Comparison of ENCODE assay signal across 18 cellular contexts in the genomic region with DNA sequence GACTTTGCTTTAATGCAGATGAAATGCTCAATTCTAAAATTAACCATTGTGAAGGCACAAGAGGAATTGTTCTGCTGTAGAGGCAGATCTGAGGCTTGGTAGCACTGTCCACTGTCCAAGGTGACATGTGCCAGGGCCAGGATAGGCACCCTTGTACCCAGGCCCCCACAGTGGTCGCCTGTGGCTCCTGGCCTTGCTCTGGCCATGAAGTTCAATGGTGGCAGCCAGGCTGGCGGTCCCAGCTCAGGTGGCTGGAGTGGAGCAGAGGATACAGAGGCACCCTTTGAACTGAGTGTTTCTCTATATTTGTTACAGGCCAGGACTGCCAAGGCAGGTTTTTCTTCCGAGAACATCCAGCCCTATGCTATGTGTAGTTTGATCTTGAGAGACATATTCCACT.
DNase-seq lines count a peak whose midpoint lies in the region; ATAC-seq and TF ChIP-seq lines count a peak whose summit lies in the region.
"Had no signal": no experiment of that assay in that cellular context is flagged by ENCODE, and none has a peak within 500 bp of the region (broad histone marks: within the 10 kb centered on the region; RNA-seq: fewer than 3 reads in every experiment).

No MANE protein-coding gene starts in this region.

- H3K23ac ChIP-seq in neuronal stem cell (ENCODE audit: low read depth, low read length, poor library complexity) (no peak overlapping the region), trophoblast cell (ENCODE audit: low read length) (no peak overlapping the region)

- H3K36me3 Mint-ChIP-seq in Calu3 (ENCODE audit: insufficient read depth, unreplicated experiment) (peaks cover 23% of the 10 kb centered on the region), chondrocyte (ENCODE audit: low read depth) (no peaks in the 10 kb centered on the region)
- H3K36me3 Mint-ChIP-seq: CD8-positive, alpha-beta T cell had no signal

- H2BK15ac ChIP-seq in neuronal stem cell (ENCODE audit: low read length) = no peak overlapping the region

- WGBS in neuronal stem cell (ENCODE audit: extremely low coverage in 2 of 2, insufficient read length in 2 of 2, insufficient replicate concordance in 1 of 2), 2 donors = no CpG with 5 or more reads among the region's 3 CpGs
- WGBS in trophoblast cell (ENCODE audit: extremely low coverage, insufficient coverage, insufficient read length) = no CpG with 5 or more reads among the region's 3 CpGs
- WGBS in right cardiac atrium = 94% methylated on average over 3 of the region's 3 CpGs

- H4K8ac ChIP-seq in neuronal stem cell (ENCODE audit: low read depth, low read length) (no peak overlapping the region), trophoblast cell (ENCODE audit: low read depth, low read length) (no peak overlapping the region)

- H2BK5ac ChIP-seq in neuronal stem cell (ENCODE audit: low read length) = no peak overlapping the region
- no peak overlapping the region for H2BK5ac ChIP-seq in trophoblast cell (ENCODE audit: low read depth, low read length, poor library complexity)

- H3K9ac ChIP-seq in neuronal stem cell (ENCODE audit: low read depth, low read length, poor library complexity) = no peak overlapping the region
- H3K9ac ChIP-seq in trophoblast cell (ENCODE audit: low read length) = no peak overlapping the region
- H3K9ac ChIP-seq: BLaER1 had no signal

- peak overlapping the region; percentile 95 for H3K27ac Mint-ChIP-seq in Calu3 (ENCODE audit: unreplicated experiment)
- no peak overlapping the region for H3K27ac Mint-ChIP-seq in chondrocyte (ENCODE audit: unreplicated experiment)
- H3K27ac Mint-ChIP-seq: CD8-positive, alpha-beta T cell; GM23338; HFFc6 had no signal

- H4K91ac ChIP-seq in neuronal stem cell (ENCODE audit: low read depth, low read length, poor library complexity) (no peak overlapping the region), trophoblast cell (ENCODE audit: low read depth, low read length) (no peak overlapping the region)

- H3K27ac ChIP-seq in RWPE2 (ENCODE audit: poor library complexity, severe bottlenecking) (peak overlapping the region; percentile 71), neuronal stem cell (replicated peaks; ENCODE audit: low read length) (no peak overlapping the region), trophoblast cell (ENCODE audit: low read depth, low read length) (no peak overlapping the region), right cardiac atrium (ENCODE audit: low read length) (no peak overlapping the region)
- H3K27ac ChIP-seq: 22Rv1, A549, BLaER1, HL-60 had no signal

- peak overlapping the region; percentile 39 for H3K18ac ChIP-seq in neuronal stem cell (ENCODE audit: low read length)
- no peak overlapping the region for H3K18ac ChIP-seq in trophoblast cell (ENCODE audit: low read length)

- no peak for ATAC-seq in RWPE2 (ENCODE audit: low read depth)
- ATAC-seq in right cardiac atrium = no peak
- ATAC-seq: CD8-positive, alpha-beta T cell; GM23338; HCT116 had no signal

- H3K79me1 ChIP-seq in neuronal stem cell (ENCODE audit: low read depth, low read length) (no peaks in the 10 kb centered on the region), trophoblast cell (ENCODE audit: low read length) (no peaks in the 10 kb centered on the region)

- no peak overlapping the region for H2AK5ac ChIP-seq in neuronal stem cell (ENCODE audit: low read depth, low read length)
- no peak overlapping the region for H2AK5ac ChIP-seq in trophoblast cell (ENCODE audit: low read length)

- DNase-seq in DMS53 (lab: John Stamatoyannopoulos, UW) (peak; percentile 23), DMS53 treated with DMSO at 0.1 percent for 48 hours (lab: John Stamatoyannopoulos, UW; ENCODE audit: unreplicated experiment) (no peak), Calu3 (no peak), RWPE2 (ENCODE audit: low spot score) (no peak), neuronal stem cell (ENCODE audit: low spot score) (no peak), trophoblast cell (no peak), chondrocyte (ENCODE audit: low spot score) (no peak), right cardiac atrium (no peak)
- DNase-seq: CD8-positive, alpha-beta T cell; DMS79 treated with DMSO at 0.1 percent for 48 hours; GF-D8; HFFc6 had no signal

- H3K27me3 ChIP-seq in RWPE2 (ENCODE audit: insufficient read depth, poor library complexity, severe bottlenecking) (no peaks in the 10 kb centered on the region), neuronal stem cell (ENCODE audit: control insufficient read depth in 3 of 3, insufficient read depth in 3 of 3, low read depth in 1 of 3, low read length in 3 of 3) (no peaks in the 10 kb centered on the region), trophoblast cell (ENCODE audit: insufficient read depth, low read length) (no peaks in the 10 kb centered on the region), right cardiac atrium (ENCODE audit: control insufficient read depth, insufficient read depth) (no peaks in the 10 kb centered on the region)
- H3K27me3 ChIP-seq: BLaER1 had no signal

- TSS peak; percentile 47 for BruUV-seq in Calu3 (replicated peaks; lab: Mats Ljungman, UMichigan)

- H3K4me3 Mint-ChIP-seq in Calu3 (ENCODE audit: low read depth, unreplicated experiment) = no peak overlapping the region
- no peak overlapping the region for H3K4me3 Mint-ChIP-seq in chondrocyte (ENCODE audit: unreplicated experiment)
- H3K4me3 Mint-ChIP-seq: CD8-positive, alpha-beta T cell; GM23338; HFFc6 had no signal

- no peaks in the 10 kb centered on the region for H3K79me2 ChIP-seq in trophoblast cell (ENCODE audit: control insufficient read depth, insufficient read depth, low read length, poor library complexity)

- H2BK12ac ChIP-seq in neuronal stem cell (ENCODE audit: low read length) (no peak overlapping the region), trophoblast cell (ENCODE audit: low read length) (no peak overlapping the region)

- H3K9me3 Mint-ChIP-seq in Calu3 (ENCODE audit: low read depth, unreplicated experiment) = no peaks in the 10 kb centered on the region
- no peaks in the 10 kb centered on the region for H3K9me3 Mint-ChIP-seq in chondrocyte (ENCODE audit: low read depth)

- no peak overlapping the region for H3K4ac ChIP-seq in neuronal stem cell (ENCODE audit: low read length)
- H3K4ac ChIP-seq in trophoblast cell (ENCODE audit: low read depth, low read length) = no peak overlapping the region

- H2AFZ ChIP-seq in neuronal stem cell (ENCODE audit: low read length) (no peak overlapping the region), trophoblast cell (ENCODE audit: insufficient read depth, low read length, poor library complexity) (no peak overlapping the region)
- H2AFZ ChIP-seq: GM23338 had no signal

- TF ChIP-seq CTCF in Calu3 (IDR thresholded peaks at IDR 0.05; ENCODE audit: unreplicated experiment) (no peak), RWPE2 (IDR thresholded peaks at IDR 0.05; ENCODE audit: poor library complexity, severe bottlenecking) (no peak), chondrocyte (IDR thresholded peaks at IDR 0.05) (no peak)

- H4K12ac ChIP-seq in trophoblast cell (ENCODE audit: low read depth, low read length) = no peak overlapping the region

- H3K27me3 Mint-ChIP-seq in Calu3 (ENCODE audit: unreplicated experiment) (no peaks in the 10 kb centered on the region), chondrocyte (ENCODE audit: low read depth) (no peaks in the 10 kb centered on the region)

- H2BK120ac ChIP-seq in neuronal stem cell (ENCODE audit: low read depth, low read length) (no peak overlapping the region), trophoblast cell (ENCODE audit: insufficient read depth, low read length, poor library complexity) (no peak overlapping the region)

- no peak overlapping the region for H3K4me2 ChIP-seq in neuronal stem cell (ENCODE audit: insufficient read depth, low read length, poor library complexity, severe bottlenecking)
- H3K4me2 ChIP-seq in trophoblast cell (ENCODE audit: low read length) = no peak overlapping the region
- H3K4me2 ChIP-seq: A549, BLaER1, GM23338 had no signal

- CTCF ChIA-PET in Calu3 (lab: Charles Lee) = interaction anchor here (0.9 to 1.0 kb wide), 3 partner anchors 10 to 85 kb away, joined by 3 to 6 read pairs (median 3); no protein-coding TSS in a partner anchor

- no peak overlapping the region for H3K14ac ChIP-seq in neuronal stem cell (ENCODE audit: low read length)
- H3K14ac ChIP-seq in trophoblast cell (ENCODE audit: low read length) = no peak overlapping the region

- peaks cover 61% of the 10 kb centered on the region for H3K4me1 Mint-ChIP-seq in Calu3 (ENCODE audit: low read depth, unreplicated experiment)
- H3K4me1 Mint-ChIP-seq in chondrocyte (ENCODE audit: low read depth) = peaks cover 11% of the 10 kb centered on the region
- H3K4me1 Mint-ChIP-seq: GM23338 had no signal

- H3K4me1 ChIP-seq in RWPE2 (ENCODE audit: insufficient read depth, poor library complexity, severe bottlenecking) (peaks cover 36% of the 10 kb centered on the region), neuronal stem cell (ENCODE audit: control insufficient read depth in 2 of 2, insufficient read depth in 1 of 2, low read depth in 1 of 2, low read length in 2 of 2) (no peaks in the 10 kb centered on the region), trophoblast cell (ENCODE audit: control insufficient read depth in 1 of 2, insufficient read depth in 2 of 2, low read length in 2 of 2) (no peaks in the 10 kb centered on the region), right cardiac atrium (ENCODE audit: control insufficient read depth, insufficient read depth, low read length) (no peaks in the 10 kb centered on the region)
- H3K4me1 ChIP-seq: BLaER1 had no signal

- H3K36me3 ChIP-seq in RWPE2 (ENCODE audit: low read depth) = no peaks in the 10 kb centered on the region
- H3K36me3 ChIP-seq in neuronal stem cell (replicated peaks in 1 of 2; ENCODE audit: control insufficient read depth in 2 of 2, insufficient read depth in 2 of 2, low read length in 2 of 2) = no peaks in the 10 kb centered on the region
- H3K36me3 ChIP-seq in trophoblast cell (ENCODE audit: control insufficient read depth in 1 of 2, insufficient read depth in 2 of 2, low read length in 2 of 2) = no peaks in the 10 kb centered on the region
- H3K36me3 ChIP-seq: BLaER1 had no signal

- H3K9me3 ChIP-seq in RWPE2 (ENCODE audit: severe bottlenecking) (no peaks in the 10 kb centered on the region), neuronal stem cell (replicated peaks in 1 of 2; ENCODE audit: control insufficient read depth in 2 of 2, insufficient read depth in 1 of 2, low read depth in 1 of 2, low read length in 2 of 2) (no peaks in the 10 kb centered on the region), trophoblast cell (ENCODE audit: insufficient read depth, low read depth, low read length) (no peaks in the 10 kb centered on the region), right cardiac atrium (ENCODE audit: control insufficient read depth, low read length) (no peaks in the 10 kb centered on the region)
- H3K9me3 ChIP-seq: A549, BLaER1 had no signal

- H3K4me3 ChIP-seq in RWPE2 (ENCODE audit: severe bottlenecking) (no peak overlapping the region), neuronal stem cell (ENCODE audit: low read length in 2 of 2) (no peak overlapping the region), trophoblast cell (ENCODE audit: low read depth, low read length) (no peak overlapping the region), right cardiac atrium (ENCODE audit: low read length) (no peak overlapping the region)
- H3K4me3 ChIP-seq: A549, BLaER1, GM23338 had no signal

- intact Hi-C loops in Calu3 (cut with micrococcal nuclease; ENCODE audit: unreplicated experiment) (loop anchor here (1.0 kb wide), 1 partner anchor 85 kb away; no protein-coding TSS in a partner anchor), right cardiac atrium (cut with DNase I) (no loop called here)
